26 cellular contexts compared by ENCODE assay signal in the genomic region with DNA sequence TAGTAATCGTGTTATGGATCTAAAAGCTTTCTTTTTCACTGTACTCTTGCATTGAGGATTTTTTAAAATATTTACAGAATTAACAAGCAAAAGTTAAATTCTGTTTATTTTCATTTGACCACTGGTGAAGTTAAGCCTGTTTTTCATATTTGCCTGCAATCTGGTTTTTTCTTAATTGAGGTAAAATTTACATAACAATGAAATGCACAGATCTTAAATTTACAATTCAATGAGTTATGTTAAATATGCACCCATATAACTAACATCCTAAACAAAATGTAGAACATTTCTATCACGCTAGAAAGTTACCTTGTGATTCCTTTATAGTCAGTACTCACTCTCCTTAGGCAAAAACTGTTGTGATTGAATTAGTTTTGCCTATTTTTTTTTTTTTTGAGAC.
"Had no signal": no experiment of that assay in that cellular context is flagged by ENCODE, and none has a peak within 500 bp of the region (broad histone marks: within the 10 kb centered on the region; RNA-seq: fewer than 3 reads in every experiment).

No MANE protein-coding gene starts in this region.

- DNase-seq: dorsolateral prefrontal cortex; effector CD8-positive, alpha-beta T cell; endodermal cell; foreskin fibroblast; gastrocnemius medialis; left cardiac atrium; left lung; mesenchymal stem cell; naive thymus-derived CD8-positive, alpha-beta T cell; nephron progenitor cell; nucleus accumbens; stimulated activated CD4-positive, alpha-beta T cell treated with anti-CD3 and anti-CD28 coated beads, Interleukin-2, amount 100 ng/mL, for 24 hours; stimulated activated CD4-positive, alpha-beta T cell treated with anti-CD3 and anti-CD28 coated beads, Interleukin-4, amount 100 ng/mL, for 24 hours; stimulated activated naive CD4-positive, alpha-beta T cell treated with Interleukin-2 at 50 U/mL for 16 hours; stomach; upper lobe of left lung had no signal

- H3K4me1 Mint-ChIP-seq: endodermal cell; mesothelial cell of epicardium; stimulated activated effector memory CD8-positive, alpha-beta T cell treated with anti-CD3 and anti-CD28 coated beads, Interleukin-12 subunit alpha, Interleukin-12 subunit beta, amount 100 ng/mL, for 72 hours had no signal

- H3K9me3 Mint-ChIP-seq: naive thymus-derived CD8-positive, alpha-beta T cell; nephron progenitor cell; stimulated activated effector memory CD8-positive, alpha-beta T cell treated with anti-CD3 and anti-CD28 coated beads, Interleukin-12 subunit alpha, Interleukin-12 subunit beta, amount 100 ng/mL, for 72 hours had no signal

- H3K27me3 Mint-ChIP-seq: naive thymus-derived CD8-positive, alpha-beta T cell had no signal

- H3K4me1 ChIP-seq: gastrocnemius medialis, left lung, prostate gland, right atrium auricular region, stomach, tibial nerve, upper lobe of left lung had no signal

- H3K9me3 ChIP-seq: gastrocnemius medialis, left lung, prostate gland, right atrium auricular region, stomach, tibial nerve, upper lobe of left lung had no signal

- H3K27ac ChIP-seq: dorsolateral prefrontal cortex, epithelial cell of prostate, gastrocnemius medialis, left lung, prostate gland, right atrium auricular region, stomach, tibial nerve, upper lobe of left lung had no signal

- H3K4me3 Mint-ChIP-seq: endodermal cell; mesothelial cell of epicardium; naive thymus-derived CD8-positive, alpha-beta T cell; nephron progenitor cell; stimulated activated effector memory CD8-positive, alpha-beta T cell treated with anti-CD3 and anti-CD28 coated beads, Interleukin-12 subunit alpha, Interleukin-12 subunit beta, amount 100 ng/mL, for 72 hours had no signal

- ATAC-seq: esophagus mucosa; gastrocnemius medialis; left cardiac atrium; left lung; naive thymus-derived CD8-positive, alpha-beta T cell; sciatic nerve; stimulated activated effector memory CD8-positive, alpha-beta T cell treated with anti-CD3 and anti-CD28 coated beads, Interleukin-12 subunit alpha, Interleukin-12 subunit beta, amount 100 ng/mL, for 72 hours had no signal

- H3K27ac Mint-ChIP-seq: endodermal cell; nephron progenitor cell; stimulated activated effector memory CD8-positive, alpha-beta T cell treated with anti-CD3 and anti-CD28 coated beads, Interleukin-12 subunit alpha, Interleukin-12 subunit beta, amount 100 ng/mL, for 72 hours had no signal

- FAIRE-seq: colon, urothelium cell line had no signal

- H3K4me3 ChIP-seq: dorsolateral prefrontal cortex, gastrocnemius medialis, left lung, prostate gland, right atrium auricular region, stomach, tibial nerve, upper lobe of left lung had no signal

- H3K27me3 ChIP-seq: dorsolateral prefrontal cortex, gastrocnemius medialis, left lung, right atrium auricular region, stomach, tibial nerve, upper lobe of left lung had no signal

- H3K36me3 ChIP-seq: prostate gland had no signal
